Comparison of ENCODE assay signal across 8 cellular contexts in the genomic region with DNA sequence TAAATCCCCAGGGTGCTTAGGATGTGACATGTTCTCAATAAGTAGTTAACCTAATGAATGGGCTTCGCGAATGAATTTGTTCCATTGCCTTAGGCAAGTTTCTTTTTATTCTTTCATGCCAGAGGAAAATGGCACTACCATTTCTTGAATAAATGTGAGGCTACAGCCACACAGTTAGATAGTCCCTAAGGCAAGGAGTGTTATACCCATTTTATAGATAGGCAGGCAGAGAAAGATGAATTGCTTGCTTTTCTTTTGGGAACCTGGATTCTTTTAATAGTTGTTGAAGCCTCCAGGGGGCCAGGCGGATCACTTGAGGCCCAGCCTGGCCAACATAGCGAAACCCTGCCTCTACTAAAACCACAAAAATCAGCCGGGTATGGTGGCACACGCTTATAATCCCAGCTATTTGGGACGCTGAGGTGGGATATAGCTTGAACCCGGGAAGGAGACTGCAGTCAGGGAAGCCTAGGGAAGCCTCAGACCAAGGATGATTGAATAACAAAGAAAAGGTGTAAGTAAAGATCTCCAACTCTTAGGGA. TPM values are rescaled to one million over a fixed set of nuclear protein-coding genes. Genes with fewer than 3 reads are reported as not detected.
A peak's percentile ranks its signal among the peaks of the same experiment; 100 is the strongest.
DNase-seq lines count a peak whose midpoint lies in the region; ATAC-seq, FAIRE-seq and TF ChIP-seq lines count a peak whose summit lies in the region.

No MANE protein-coding gene starts in this region.

- H3K36me3 Mint-ChIP-seq in T-cell, result peaks cover 30% of the 10 kb centered on the region

- H3K27ac ChIP-seq in gastrocnemius medialis, result peak overlapping the region; percentile 92 to 98 (median 96)

- H3K27ac Mint-ChIP-seq in T-cell, result peak overlapping the region; percentile 100

- peaks cover 35 to 47% of the 10 kb centered on the region in 2 donors for H3K4me1 ChIP-seq in gastrocnemius medialis

- TF ChIP-seq CTCF in fibroblast of villous mesenchyme (IDR thresholded peaks at IDR 0.05; ENCODE audit: insufficient read depth, low read depth, low read length) (no peak), gastrocnemius medialis (IDR thresholded peaks at IDR 0.05 in 4 of 5, conservative IDR thresholded peaks at IDR 0.05 in 1 of 5) (no peak)

- in situ Hi-C loops in gastrocnemius medialis (cut with MboI; ENCODE audit: low sequenced_read_pairs in 4 of 4), result no loop called here

- H3K36me3 ChIP-seq in gastrocnemius medialis, result peaks cover 0 to 59% of the 10 kb centered on the region in 2 donors

- CTCF ChIA-PET in T-cell (lab: Charles Lee), result interaction anchor here in 1 of 2 donors (2.0 kb wide), 1 partner anchor 26 kb away, joined by 12 read pairs; a partner anchor contains a TSS

- peak; percentile 28 for FAIRE-seq in GM12891 (lab: Jason Lieb, UNC)

- H3K4me1 Mint-ChIP-seq in T-cell, result peaks cover 26 to 36% (median 36%) of the 10 kb centered on the region in 3 donors

- no peaks in the 10 kb centered on the region for H3K9me3 ChIP-seq in gastrocnemius medialis

- H3K9me3 Mint-ChIP-seq in T-cell, result no peaks in the 10 kb centered on the region

- TF ChIP-seq POLR2A in GM12891 (IDR thresholded peaks at IDR 0.05; ENCODE audit: low read depth, low read length) (no peak), gastrocnemius medialis (IDR thresholded peaks at IDR 0.05) (no peak)

- peak overlapping the region; percentile 83 for H3K4me3 ChIP-seq in fibroblast of villous mesenchyme (ENCODE audit: low read depth, low read length)
- peak overlapping the region; percentile 76 to 95 (median 86) for H3K4me3 ChIP-seq in gastrocnemius medialis

- ATAC-seq in T-cell (replicated peaks in 1 of 4) (no peak), gastrocnemius medialis (no peak), HG02970 (IDR thresholded peaks at IDR 0.05; ENCODE audit: low FRiP score, unreplicated experiment) (no peak), esophagus mucosa (no peak)

- no peaks in the 10 kb centered on the region for H3K27me3 ChIP-seq in gastrocnemius medialis

- no peaks in the 10 kb centered on the region for H3K27me3 Mint-ChIP-seq in T-cell

- peak overlapping the region; percentile 89 to 99 (median 95) for H3K4me3 Mint-ChIP-seq in T-cell

- POLR2A ChIA-PET in T-cell (lab: Charles Lee), result no interaction called here

- intact Hi-C loops in gastrocnemius medialis (cut with DNase I; ENCODE audit: low total_unique reads), result loop anchor here (10.0 kb wide), 3 partner anchors 257 to 1157 kb away; a partner anchor contains a TSS

- DNase-seq in GM12891 (ENCODE audit: insufficient read length, low spot score) (no peak), T-cell (no peak), fibroblast of villous mesenchyme (ENCODE audit: low read depth) (no peak), gastrocnemius medialis (no peak), HK-2 (ENCODE audit: unreplicated experiment) (no peak), AG08395 (ENCODE audit: low spot score) (no peak)

TF ChIP-seq in GM12891, 5 proteins besides CTCF, POLR2A, EP300 and RAD21:
- TF ChIP-seq POLR2AphosphoS5 (IDR thresholded peaks at IDR 0.05; ENCODE audit: low read depth, low read length) (no peak), POU2F2 (IDR thresholded peaks at IDR 0.05; ENCODE audit: low read depth, low read length) (no peak), TAF1 (IDR thresholded peaks at IDR 0.05; ENCODE audit: low read depth, low read length) (no peak), PAX5 (IDR thresholded peaks at IDR 0.05; ENCODE audit: insufficient read depth, low read length, severe bottlenecking) (no peak), SPI1 (IDR thresholded peaks at IDR 0.05; ENCODE audit: low read depth, low read length) (no peak)

RNA-seq across cellular contexts. Expression of a gene that starts 0.9 kb away (rescaled TPM):
- 77.2 TPM for polyA plus RNA-seq in GM12891 (2012; ENCODE audit: low read depth, missing spikeins)
- total RNA-seq in T-cell, result 10 to 100 TPM; 10.4 to 29.3 (median 28.3) TPM
- 9.3 and 13.8 TPM in 2 replicates for total RNA-seq in fibroblast of villous mesenchyme
- total RNA-seq in gastrocnemius medialis, result 10 to 100 TPM; 21.6 to 43.5 (median 33.9) TPM
- 39.5 TPM for total RNA-seq in esophagus mucosa

RNA-seq across cellular contexts. Expression of a gene that starts 1.1 kb away (rescaled TPM):
- polyA plus RNA-seq in GM12891 (2012; ENCODE audit: low read depth, missing spikeins), result 248 TPM
- 100 to 1,000 TPM in 2 of 5 donors, 10 to 100 TPM in 3; 88.5 to 117 (median 95.4) TPM for total RNA-seq in T-cell
- 19.0 and 33.5 TPM in 2 replicates for total RNA-seq in fibroblast of villous mesenchyme
- total RNA-seq in gastrocnemius medialis, result 100 to 1,000 TPM; 189 to 274 (median 229) TPM
- total RNA-seq in esophagus mucosa, result 101 TPM

RNA-seq across cellular contexts. Expression of a gene that starts 22.2 kb away (rescaled TPM):
- 2.8 TPM for polyA plus RNA-seq in GM12891 (2012; ENCODE audit: low read depth, missing spikeins)
- total RNA-seq in T-cell, result 10 to 100 TPM in 4 of 5 donors, 1 to 10 TPM in 1; 9.9 to 20.0 (median 18.0) TPM
- 13.4 and 17.7 TPM in 2 replicates for total RNA-seq in fibroblast of villous mesenchyme
- total RNA-seq in gastrocnemius medialis, result 1 to 10 TPM; 1.4 to 4.7 (median 2.4) TPM
- total RNA-seq in esophagus mucosa, result 4.2 TPM

RNA-seq across cellular contexts. Expression of a gene that starts 25.9 kb away (rescaled TPM):
- 27.2 TPM for polyA plus RNA-seq in GM12891 (2012; ENCODE audit: low read depth, missing spikeins)
- total RNA-seq in T-cell (10 to 100 TPM; 66.4 to 79.3 (median 72.8) TPM), fibroblast of villous mesenchyme (65.4 and 107 TPM in 2 replicates), gastrocnemius medialis (100 to 1,000 TPM in 1 of 4 donors, 10 to 100 TPM in 3; 76.3 to 174 (median 84.1) TPM), esophagus mucosa (58.8 TPM)

RNA-seq across cellular contexts. Expression of a gene that starts 28.9 kb away (rescaled TPM):
- 27.7 TPM for polyA plus RNA-seq in GM12891 (2012; ENCODE audit: low read depth, missing spikeins)
- total RNA-seq in T-cell (10 to 100 TPM; 43.9 to 73.5 (median 45.6) TPM), fibroblast of villous mesenchyme (86.3 and 118 TPM in 2 replicates), gastrocnemius medialis (100 to 1,000 TPM; 261 to 386 (median 302) TPM), esophagus mucosa (266 TPM)
